Comparison of ENCODE assay signal across 13 cellular contexts in genomic region chr11:130999992-131000770, GRCh38.
DNase-seq lines count a peak whose midpoint lies in the region; ATAC-seq lines count a peak whose summit lies in the region.
"Had no signal": no experiment of that assay in that cellular context is flagged by ENCODE, and none has a peak within 500 bp of the region (broad histone marks: within the 10 kb centered on the region; RNA-seq: fewer than 3 reads in every experiment).

No MANE protein-coding gene starts in this region.

- peak; percentile 16 for DNase-seq in DMS79 treated with DMSO at 0.1 percent for 48 hours (lab: John Stamatoyannopoulos, UW)
- DNase-seq in OCI-M1 (lab: John Stamatoyannopoulos, UW) = peak; percentile 18
- peak; percentile 80 for DNase-seq in epithelial cell of prostate (ENCODE audit: low read depth, low spot score)
- DNase-seq in pulmonary artery endothelial cell (ENCODE audit: low read depth, low spot score) = peak; percentile 26
- no peak for DNase-seq in NOMO-1 treated with dmso at 0.1 percent for 144 hours (lab: John Stamatoyannopoulos, UW; ENCODE audit: unreplicated experiment)
- no peak for DNase-seq in left lobe of liver (ENCODE audit: low spot score)
- no peak for DNase-seq in KG1 (lab: John Stamatoyannopoulos, UW)
- DNase-seq: GF-D8; KBM-7; NCI-H524 treated with DMSO at 0.1 percent for 48 hours; stimulated activated CD4-positive, alpha-beta T cell treated with anti-CD3 and anti-CD28 coated beads, Interleukin-12 subunit alpha, Interleukin-12 subunit beta, amount 100 ng/mL, for 4 hours; stimulated activated naive CD8-positive, alpha-beta T cell treated with anti-CD3 and anti-CD28 coated beads, Interleukin-15, Interleukin-2, amounts not matched to agents 100 U/mL and 50 U/mL, for 24 hours had no signal

- ATAC-seq in GM21360 (IDR thresholded peaks at IDR 0.05; ENCODE audit: unreplicated experiment) (no peak), left lobe of liver (no peak)
- ATAC-seq: stimulated activated naive CD8-positive, alpha-beta T cell treated with anti-CD3 and anti-CD28 coated beads, Interleukin-15, Interleukin-2, amounts not matched to agents 100 U/mL and 50 U/mL, for 24 hours had no signal

- peak overlapping the region; percentile 83 for H3K27ac ChIP-seq in epithelial cell of prostate

Comparison
In these comparisons a context has a peak if more than half of its experiments do, and no peak if none do; other contexts are left out.
1. DNase-seq: peak in DMS79 treated with DMSO at 0.1 percent for 48 hours (single experiment), OCI-M1 (single experiment), epithelial cell of prostate (single experiment) and pulmonary artery endothelial cell (single experiment); none in NOMO-1 treated with dmso at 0.1 percent for 144 hours (single experiment), left lobe of liver (single experiment) and KG1 (single experiment).